Comparison of ENCODE assay signal across 17 cellular contexts in genomic region chr10:63537511-63537910, GRCh38. TPM values are rescaled to one million over a fixed set of nuclear protein-coding genes. Genes with fewer than 3 reads are reported as not detected.
DNase-seq lines count a peak whose midpoint lies in the region; TF ChIP-seq lines count a peak whose summit lies in the region.
"Had no signal": no experiment of that assay in that cellular context is flagged by ENCODE, and none has a peak within 500 bp of the region (broad histone marks: within the 10 kb centered on the region; RNA-seq: fewer than 3 reads in every experiment).

No MANE protein-coding gene starts in this region.

- no peaks in the 10 kb centered on the region for H3K36me3 Mint-ChIP-seq in brain
- H3K36me3 Mint-ChIP-seq: activated naive CD8-positive, alpha-beta T cell; CD14-positive monocyte; natural killer cell treated with Interleukin-12 subunit alpha and Interleukin-12 subunit beta and Interleukin-15 and Interleukin-18, amount 100 ng/mL, for 72 hours had no signal

- TF ChIP-seq CTCF in brain (conservative IDR thresholded peaks at IDR 0.05) (no peak), tibial artery (IDR thresholded peaks at IDR 0.05) (no peak)

- H3K4me1 Mint-ChIP-seq in brain: peaks cover 27% of the 10 kb centered on the region
- H3K4me1 Mint-ChIP-seq: CD14-positive monocyte had no signal

- H3K27ac ChIP-seq in tibial artery: no peak overlapping the region
- H3K27ac ChIP-seq: colonic mucosa had no signal

- H3K9me3 Mint-ChIP-seq in brain: no peaks in the 10 kb centered on the region
- H3K9me3 Mint-ChIP-seq: CD14-positive monocyte; natural killer cell treated with Interleukin-12 subunit alpha and Interleukin-12 subunit beta and Interleukin-15 and Interleukin-18, amount 100 ng/mL, for 72 hours; stimulated activated naive B cell treated with anti-CD40 and anti-IgM and Interleukin-4, amounts not matched to agents 10 μg/mL and 1 μg/mL and 100 μg/mL, for 72 hours had no signal

- no peaks in the 10 kb centered on the region for H3K27me3 Mint-ChIP-seq in brain
- H3K27me3 Mint-ChIP-seq: activated CD8-positive, alpha-beta memory T cell treated with anti-CD3 and anti-CD28 coated beads, Interleukin-2, amount 10 ng/mL, durations not matched to agents 7 days and 5 days; activated naive CD8-positive, alpha-beta T cell; natural killer cell treated with Interleukin-12 subunit alpha and Interleukin-12 subunit beta and Interleukin-15 and Interleukin-18, amount 100 ng/mL, for 72 hours; stimulated activated naive B cell treated with anti-CD40 and anti-IgM and Interleukin-4, amounts not matched to agents 10 μg/mL and 1 μg/mL and 100 μg/mL, for 72 hours had no signal

- DNase-seq in DMS 273 treated with DMSO at 0.1 percent for 48 hours (lab: John Stamatoyannopoulos, UW) (peak; percentile 87), NCI-H524 (lab: John Stamatoyannopoulos, UW) (peak; percentile 71 to 84), myocyte (ENCODE audit: low read depth) (peak; percentile 75), tibial artery (no peak), AML-193 (lab: John Stamatoyannopoulos, UW) (no peak)
- no peak for DNase-seq in activated CD4-positive, alpha-beta T cell treated with anti-CD3 and anti-CD28 coated beads for 48 hours
- DNase-seq in stimulated activated CD4-positive, alpha-beta T cell treated with anti-CD3 and anti-CD28 coated beads, Interleukin-1b, Interleukin-23, amount 100 ng/mL, for 48 hours: no peak
- DNase-seq: activated CD4-positive, alpha-beta T cell treated with anti-CD3 and anti-CD28 coated beads for 4 hours; activated CD8-positive, alpha-beta memory T cell treated with anti-CD3 and anti-CD28 coated beads, Interleukin-2, amount 10 ng/mL, durations not matched to agents 7 days and 5 days; colonic mucosa; NCI-H345; stimulated activated CD4-positive, alpha-beta T cell treated with anti-CD3 and anti-CD28 coated beads, Interleukin-2, amount 100 ng/mL, for 24 hours; stimulated activated naive B cell treated with anti-CD40 and anti-IgM and Interleukin-4, amounts not matched to agents 10 μg/mL and 1 μg/mL and 100 μg/mL, for 72 hours had no signal

- intact Hi-C loops in tibial artery (cut with DNase I; ENCODE audit: low total_unique reads): no loop called here

- H3K4me3 Mint-ChIP-seq in brain: no peak overlapping the region
- H3K4me3 Mint-ChIP-seq: activated CD8-positive, alpha-beta memory T cell treated with anti-CD3 and anti-CD28 coated beads, Interleukin-2, amount 10 ng/mL, durations not matched to agents 7 days and 5 days; activated naive CD8-positive, alpha-beta T cell; CD14-positive monocyte; natural killer cell treated with Interleukin-12 subunit alpha and Interleukin-12 subunit beta and Interleukin-15 and Interleukin-18, amount 100 ng/mL, for 72 hours; stimulated activated naive B cell treated with anti-CD40 and anti-IgM and Interleukin-4, amounts not matched to agents 10 μg/mL and 1 μg/mL and 100 μg/mL, for 72 hours had no signal

- no peaks in the 10 kb centered on the region for H3K9me3 ChIP-seq in tibial artery
- H3K9me3 ChIP-seq: colonic mucosa had no signal

- H3K27ac Mint-ChIP-seq in brain: peak overlapping the region in 4 of 5 experiments; percentile 72 to 91 (median 78)
- H3K27ac Mint-ChIP-seq: activated CD8-positive, alpha-beta memory T cell treated with anti-CD3 and anti-CD28 coated beads, Interleukin-2, amount 10 ng/mL, durations not matched to agents 7 days and 5 days; activated naive CD8-positive, alpha-beta T cell; natural killer cell treated with Interleukin-12 subunit alpha and Interleukin-12 subunit beta and Interleukin-15 and Interleukin-18, amount 100 ng/mL, for 72 hours; stimulated activated naive B cell treated with anti-CD40 and anti-IgM and Interleukin-4, amounts not matched to agents 10 μg/mL and 1 μg/mL and 100 μg/mL, for 72 hours had no signal

- H3K27me3 ChIP-seq in tibial artery: no peaks in the 10 kb centered on the region
- H3K27me3 ChIP-seq: colonic mucosa had no signal

- H3K36me3 ChIP-seq in tibial artery: no peaks in the 10 kb centered on the region
- H3K36me3 ChIP-seq: colonic mucosa had no signal

- no peak overlapping the region for H3K4me3 ChIP-seq in tibial artery
- H3K4me3 ChIP-seq: colonic mucosa had no signal

- H3K4me1 ChIP-seq in tibial artery: peaks cover 0 to 38% (median 2%) of the 10 kb centered on the region in 4 donors
- H3K4me1 ChIP-seq: colonic mucosa had no signal

RNA-seq across cellular contexts. Expression of gene REEP3, which starts 16.3 kb away (rescaled TPM):
- polyA plus RNA-seq in brain (ENCODE audit: insufficient read depth, low read depth, low replicate concordance): 6.4 TPM
- total RNA-seq in myocyte: 48.6 and 52.1 TPM in 2 replicates
- 23.8 TPM for polyA plus RNA-seq in myocyte (2012)

Comparison
In these comparisons a context has a peak if more than half of its experiments do, and no peak if none do; other contexts are left out.
1. DNase-seq: peak in DMS 273 treated with DMSO at 0.1 percent for 48 hours (single experiment), NCI-H524 (2 of 2) and myocyte (single experiment); none in tibial artery (0 of 2), activated CD4-positive, alpha-beta T cell treated with anti-CD3 and anti-CD28 coated beads for 48 hours (single experiment), AML-193 (0 of 2) and stimulated activated CD4-positive, alpha-beta T cell treated with anti-CD3 and anti-CD28 coated beads, Interleukin-1b, Interleukin-23, amount 100 ng/mL, for 48 hours (single experiment).